1 cellular context compared by ENCODE assay signal in genomic region chr1:14806772-14807171, GRCh38.
TF ChIP-seq lines count a peak whose summit lies in the region.

No MANE protein-coding gene starts in this region.

TF ChIP-seq in K562, 482 proteins besides CTCF, POLR2A, EP300 and RAD21 (continued from another document and continues in another):
- TF ChIP-seq USF2 (CRISPR knock-in tag; IDR thresholded peaks at IDR 0.05) (no peak), HMBOX1 (IDR thresholded peaks at IDR 0.05) (no peak), LCOR (CRISPR knock-in tag; IDR thresholded peaks at IDR 0.05) (no peak), ZNF778 (CRISPR knock-in tag; IDR thresholded peaks at IDR 0.05) (no peak), MITF (IDR thresholded peaks at IDR 0.05) (no peak), ZNF212 (CRISPR knock-in tag; IDR thresholded peaks at IDR 0.05) (no peak), ZNF232 (CRISPR knock-in tag; IDR thresholded peaks at IDR 0.05) (no peak), FUS (optimal IDR thresholded peaks at IDR 0.05; ENCODE audit: low read depth, low read length) (no peak), ARHGAP35 (IDR thresholded peaks at IDR 0.05; ENCODE audit: partially characterized antibody) (no peak), TRIM25 (IDR thresholded peaks at IDR 0.05; ENCODE audit: borderline replicate concordance) (no peak), TFAM (CRISPR knock-in tag; conservative IDR thresholded peaks at IDR 0.05) (no peak), NCOA6 (IDR thresholded peaks at IDR 0.05) (no peak), ID3 (CRISPR knock-in tag; IDR thresholded peaks at IDR 0.05) (no peak), ID3 (tag; IDR thresholded peaks at IDR 0.05) (no peak), SRF (CRISPR knock-in tag; IDR thresholded peaks at IDR 0.05) (no peak), U2AF2 (optimal IDR thresholded peaks at IDR 0.05; ENCODE audit: low read depth, low read length) (no peak), RERE (CRISPR knock-in tag; IDR thresholded peaks at IDR 0.05; ENCODE audit: borderline replicate concordance) (no peak), NRF1 (conservative IDR thresholded peaks at IDR 0.05 in 1 of 2, IDR thresholded peaks at IDR 0.05 in 1 of 2) (no peak), MAZ (CRISPR knock-in tag; conservative IDR thresholded peaks at IDR 0.05 in 1 of 2, IDR thresholded peaks at IDR 0.05 in 1 of 2) (no peak), TAF9B (IDR thresholded peaks at IDR 0.05; ENCODE audit: partially characterized antibody) (no peak), FOXA3 (CRISPR knock-in tag; conservative IDR thresholded peaks at IDR 0.05 in 1 of 2, IDR thresholded peaks at IDR 0.05 in 1 of 2) (no peak), MAX (CRISPR knock-in tag; IDR thresholded peaks at IDR 0.05) (no peak), CREBBP (IDR thresholded peaks at IDR 0.05; ENCODE audit: low read depth, low read length) (no peak), ZEB2 (IDR thresholded peaks at IDR 0.05) (0 out of 2 replicates have a peak, but pooled peaks have one; percentile 38), CBX3 (IDR thresholded peaks at IDR 0.05; ENCODE audit: borderline replicate concordance in 1 of 2, low read length in 2 of 2) (peak in 1 of 2 experiments; percentile 98; a peak in 2 of 3 replicates), ZBTB12 (CRISPR knock-in tag; IDR thresholded peaks at IDR 0.05) (no peak), XRCC3 (IDR thresholded peaks at IDR 0.05) (peak; percentile 80), CUX1 (CRISPR knock-in tag; IDR thresholded peaks at IDR 0.05) (no peak), ZNF445 (CRISPR knock-in tag; IDR thresholded peaks at IDR 0.05; ENCODE audit: low read depth) (peak; percentile 89), RCOR1 (IDR thresholded peaks at IDR 0.05; ENCODE audit: borderline replicate concordance in 1 of 2, low read depth in 2 of 2, low read length in 2 of 2) (no peak), NR0B1 (IDR thresholded peaks at IDR 0.05; ENCODE audit: partially characterized antibody) (no peak), HDAC3 (IDR thresholded peaks at IDR 0.05; ENCODE audit: borderline replicate concordance, partially characterized antibody) (no peak), ETS1 (conservative IDR thresholded peaks at IDR 0.05; ENCODE audit: control insufficient read depth, low read depth, low read length) (no peak), ELF2 (CRISPR knock-in tag; IDR thresholded peaks at IDR 0.05) (no peak), ZNF23 (CRISPR knock-in tag; IDR thresholded peaks at IDR 0.05) (no peak), SREBF1 (IDR thresholded peaks at IDR 0.05; ENCODE audit: borderline replicate concordance, low read depth, low read length) (no peak), XRCC4 (IDR thresholded peaks at IDR 0.05; ENCODE audit: extremely low read depth, insufficient read depth, insufficient read length) (no peak)
